16 cellular contexts compared by ENCODE assay signal in the genomic region with DNA sequence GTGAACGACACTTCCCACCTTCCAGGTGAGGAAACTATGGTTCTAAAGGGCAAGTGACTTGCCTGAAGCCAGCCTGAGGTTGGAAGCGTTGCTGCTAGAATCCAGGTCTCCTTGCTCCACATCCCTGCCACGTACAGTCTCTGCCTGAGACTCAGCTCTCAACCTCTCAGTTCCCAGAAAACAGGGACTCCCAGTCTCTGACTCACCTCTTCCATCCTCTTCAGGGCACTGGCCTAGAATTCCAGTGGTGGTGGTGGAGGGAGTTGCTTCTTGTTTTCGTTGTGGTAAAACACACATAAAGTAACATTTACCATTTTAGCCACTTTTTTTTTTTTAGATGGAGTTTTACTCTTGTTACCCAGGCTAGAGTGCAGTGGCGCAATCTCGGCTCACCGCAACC. TPM values are rescaled to one million over a fixed set of nuclear protein-coding genes. Genes with fewer than 3 reads are reported as not detected.
DNase-seq lines count a peak whose midpoint lies in the region; ATAC-seq, FAIRE-seq and TF ChIP-seq lines count a peak whose summit lies in the region.
"Had no signal": no experiment of that assay in that cellular context is flagged by ENCODE, and none has a peak within 500 bp of the region (broad histone marks: within the 10 kb centered on the region; RNA-seq: fewer than 3 reads in every experiment).

No MANE protein-coding gene starts in this region.

- peaks cover 31% of the 10 kb centered on the region for H3K36me3 Mint-ChIP-seq in activated T-cell treated with anti-CD3 and anti-CD28 coated beads, Interleukin-2, amount 50 U/mL, for 24 hours (ENCODE audit: low read depth)

- FAIRE-seq in RCC 7860 (lab: Jason Lieb, UNC): no peak

- H3K27me3 ChIP-seq in smooth muscle cell (ENCODE audit: low read depth): no peaks in the 10 kb centered on the region

- no peaks in the 10 kb centered on the region for H3K4me1 ChIP-seq in smooth muscle cell (ENCODE audit: low read depth)
- H3K4me1 ChIP-seq: prostate gland had no signal

- H3K9ac ChIP-seq in smooth muscle cell (ENCODE audit: low read depth): peak overlapping the region; percentile 4

- no peaks in the 10 kb centered on the region for H3K9me3 ChIP-seq in smooth muscle cell (replicated peaks; ENCODE audit: low read depth)
- H3K9me3 ChIP-seq: prostate gland had no signal

- H2AFZ ChIP-seq in smooth muscle cell (ENCODE audit: low read depth): no peak overlapping the region

- H3K9me3 Mint-ChIP-seq in activated T-cell treated with anti-CD3 and anti-CD28 coated beads, Interleukin-2, amount 50 U/mL, for 24 hours: no peaks in the 10 kb centered on the region

- H4K20me1 ChIP-seq in smooth muscle cell (ENCODE audit: low read depth): no peaks in the 10 kb centered on the region

- WGBS in smooth muscle cell (ENCODE audit: low lambda C conversion rate): 59% methylated on average over 7 of the region's 7 CpGs

- intact Hi-C loops in Right ventricle myocardium superior (cut with DNase I): no loop called here

- TF ChIP-seq CTCF in epithelial cell of esophagus (IDR thresholded peaks at IDR 0.05; ENCODE audit: insufficient read depth, low read depth, low read length, missing control alignments): no peak
- no peak for TF ChIP-seq CTCF in smooth muscle cell (IDR thresholded peaks at IDR 0.05; ENCODE audit: borderline replicate concordance, insufficient read depth, poor library complexity, severe bottlenecking)

- peak overlapping the region; percentile 67 for H3K27ac Mint-ChIP-seq in activated T-cell treated with anti-CD3 and anti-CD28 coated beads, Interleukin-2, amount 50 U/mL, for 24 hours
- H3K27ac Mint-ChIP-seq: B cell had no signal

- H3F3A ChIP-seq in smooth muscle cell (ENCODE audit: low read depth): no peaks in the 10 kb centered on the region

- H3K4me3 Mint-ChIP-seq in activated T-cell treated with anti-CD3 and anti-CD28 coated beads, Interleukin-2, amount 50 U/mL, for 24 hours: no peak overlapping the region
- H3K4me3 Mint-ChIP-seq: activated CD4-positive, alpha-beta T cell treated with anti-CD3 and anti-CD28 coated beads for 36 hours; B cell; stimulated activated memory B cell treated with anti-CD40 and anti-IgM and Interleukin-4, amounts not matched to agents 10 μg/mL and 1 μg/mL and 100 μg/mL, for 72 hours had no signal

- no peak overlapping the region for H3K4me3 ChIP-seq in epithelial cell of esophagus (ENCODE audit: low read length)
- H3K4me3 ChIP-seq in smooth muscle cell: no peak overlapping the region
- H3K4me3 ChIP-seq: prostate gland had no signal

- H3K4me1 Mint-ChIP-seq in activated T-cell treated with anti-CD3 and anti-CD28 coated beads, Interleukin-2, amount 50 U/mL, for 24 hours (ENCODE audit: low read depth): peaks cover 70% of the 10 kb centered on the region

- H3K27ac ChIP-seq in smooth muscle cell (ENCODE audit: low read depth): peak overlapping the region; percentile 66
- H3K27ac ChIP-seq: prostate gland had no signal

- H3K27me3 Mint-ChIP-seq in activated T-cell treated with anti-CD3 and anti-CD28 coated beads, Interleukin-2, amount 50 U/mL, for 24 hours: no peaks in the 10 kb centered on the region
- H3K27me3 Mint-ChIP-seq: activated CD4-positive, alpha-beta T cell treated with anti-CD3 and anti-CD28 coated beads for 36 hours; B cell; stimulated activated memory B cell treated with anti-CD40 and anti-IgM and Interleukin-4, amounts not matched to agents 10 μg/mL and 1 μg/mL and 100 μg/mL, for 72 hours had no signal

- ATAC-seq in Right ventricle myocardium superior (ENCODE audit: poor library complexity): no peak
- ATAC-seq: activated CD4-positive, alpha-beta T cell treated with anti-CD3 and anti-CD28 coated beads for 36 hours; stimulated activated memory B cell treated with anti-CD40 and anti-IgM and Interleukin-4, amounts not matched to agents 10 μg/mL and 1 μg/mL and 100 μg/mL, for 72 hours had no signal

- H3K36me3 ChIP-seq in smooth muscle cell (ENCODE audit: low read depth): no peaks in the 10 kb centered on the region
- H3K36me3 ChIP-seq: prostate gland had no signal

- H3K79me2 ChIP-seq in smooth muscle cell (ENCODE audit: low read depth): no peaks in the 10 kb centered on the region

- no peak overlapping the region for H3K4me2 ChIP-seq in smooth muscle cell

- no peak for DNase-seq in activated T-cell treated with anti-CD3 and anti-CD28 coated beads, Interleukin-2, amount 50 U/mL, for 24 hours
- DNase-seq in activated T-cell treated with anti-CD3 and anti-CD28 coated beads for 4 hours (no peak), RCC 7860 (ENCODE audit: low spot score) (peak; percentile 29), epithelial cell of esophagus (ENCODE audit: low read depth) (peak; percentile 47), smooth muscle cell (lab: John Stamatoyannopoulos, UW; ENCODE audit: unreplicated experiment) (no peak), DMS153 (lab: John Stamatoyannopoulos, UW) (no peak), Right ventricle myocardium superior (no peak)
- DNase-seq in stimulated activated CD8-positive, alpha-beta memory T cell treated with anti-CD3 and anti-CD28 coated beads, Interleukin-4, amount 100 ng/mL, for 48 hours: no peak
- DNase-seq: activated CD4-positive, alpha-beta T cell treated with anti-CD3 and anti-CD28 coated beads for 36 hours; activated effector memory CD4-positive, alpha-beta T cell treated with anti-CD3 and anti-CD28 coated beads, Interleukin-2, amount 50 U/mL, for 16 hours; NCI-H2171; stimulated activated CD4-positive, alpha-beta T cell treated with anti-CD3 and anti-CD28 coated beads, Interleukin-2, amount 100 ng/mL, for 24 hours; SW 1271 had no signal

RNA-seq across cellular contexts. Expression of gene GPR68, which starts 7.3 kb away (rescaled TPM):
- 2.6 and 4.4 TPM in 2 replicates for total RNA-seq in smooth muscle cell
- 2.9 and 3.2 TPM in 2 replicates for polyA plus RNA-seq in smooth muscle cell
- 0.13 TPM for total RNA-seq in Right ventricle myocardium superior

Comparison
In these comparisons a context has a peak if more than half of its experiments do, and no peak if none do; other contexts are left out.
1. DNase-seq: peak in RCC 7860 (single experiment) and epithelial cell of esophagus (single experiment); none in activated T-cell treated with anti-CD3 and anti-CD28 coated beads, Interleukin-2, amount 50 U/mL, for 24 hours (single experiment), activated T-cell treated with anti-CD3 and anti-CD28 coated beads for 4 hours (single experiment), smooth muscle cell (single experiment), stimulated activated CD8-positive, alpha-beta memory T cell treated with anti-CD3 and anti-CD28 coated beads, Interleukin-4, amount 100 ng/mL, for 48 hours (single experiment), DMS153 (single experiment) and Right ventricle myocardium superior (single experiment).